Comparison of ENCODE assay signal across 21 cellular contexts in genomic region chr2:111036042-111036441, GRCh38.
DNase-seq lines count a peak whose midpoint lies in the region; ATAC-seq lines count a peak whose summit lies in the region.
"Had no signal": no experiment of that assay in that cellular context is flagged by ENCODE, and none has a peak within 500 bp of the region (broad histone marks: within the 10 kb centered on the region; RNA-seq: fewer than 3 reads in every experiment).

No MANE protein-coding gene starts in this region.

- ATAC-seq in GM18867 (IDR thresholded peaks at IDR 0.05; ENCODE audit: unreplicated experiment) (peak; percentile 67), HG02588 (IDR thresholded peaks at IDR 0.05; ENCODE audit: unreplicated experiment) (peak; percentile 65), HG03521 (IDR thresholded peaks at IDR 0.05; ENCODE audit: unreplicated experiment) (peak; percentile 52), naive B cell (ENCODE audit: low read depth in 2 of 2) (peak in 1 of 2 donors; percentile 41), GM19455 (IDR thresholded peaks at IDR 0.05; ENCODE audit: unreplicated experiment) (no peak)
- ATAC-seq: left lung, mucosa of descending colon, T-helper 17 cell had no signal

- peak overlapping the region in 4 of 6 donors; percentile 3 to 78 (median 70) for H3K27ac Mint-ChIP-seq in naive B cell
- H3K27ac Mint-ChIP-seq: activated CD4-positive, alpha-beta memory T cell treated with anti-CD3 and anti-CD28 coated beads, Interleukin-2, amount 10 ng/mL, durations not matched to agents 7 days and 5 days; T-helper 17 cell had no signal

- H3K36me3 Mint-ChIP-seq in naive B cell, result peaks cover 0 to 5% of the 10 kb centered on the region in 2 donors

- peaks cover 19 to 38% (median 25%) of the 10 kb centered on the region in 3 donors for H3K4me1 Mint-ChIP-seq in naive B cell

- no peaks in the 10 kb centered on the region for H3K9me3 Mint-ChIP-seq in naive B cell
- H3K9me3 Mint-ChIP-seq: activated CD4-positive, alpha-beta memory T cell treated with anti-CD3 and anti-CD28 coated beads, Interleukin-2, amount 10 ng/mL, durations not matched to agents 7 days and 5 days had no signal

- peak overlapping the region in 1 of 8 donors; percentile 36 for H3K4me3 Mint-ChIP-seq in naive B cell
- H3K4me3 Mint-ChIP-seq: activated CD4-positive, alpha-beta memory T cell treated with anti-CD3 and anti-CD28 coated beads, Interleukin-2, amount 10 ng/mL, durations not matched to agents 7 days and 5 days; T-helper 17 cell had no signal

- peaks cover 0 to 14% (median 12%) of the 10 kb centered on the region in 3 donors for H3K27me3 Mint-ChIP-seq in naive B cell

- DNase-seq in naive B cell, result peak; percentile 9
- no peak for DNase-seq in DMS153 treated with DMSO at 0.1 percent for 48 hours (lab: John Stamatoyannopoulos, UW; ENCODE audit: unreplicated experiment)
- no peak for DNase-seq in NCI-H2081 treated with DMSO at 0.1 percent for 48 hours (lab: John Stamatoyannopoulos, UW)
- no peak for DNase-seq in SIG-M5 treated with dmso at 0.1 percent for 504 hours (lab: John Stamatoyannopoulos, UW; ENCODE audit: unreplicated experiment)
- DNase-seq: activated CD4-positive, alpha-beta memory T cell treated with anti-CD3 and anti-CD28 coated beads, Interleukin-2, amount 10 ng/mL, durations not matched to agents 7 days and 5 days; AML-193; Calu3; foreskin melanocyte; left lung; mucosa of descending colon; NCI-H2029; NCI-H510A; SHP77 treated with DMSO at 0.1 percent for 48 hours; spleen; T-helper 17 cell; thyroid gland; WERI-Rb-1 had no signal
